8 cellular contexts compared by ENCODE assay signal in the genomic region with DNA sequence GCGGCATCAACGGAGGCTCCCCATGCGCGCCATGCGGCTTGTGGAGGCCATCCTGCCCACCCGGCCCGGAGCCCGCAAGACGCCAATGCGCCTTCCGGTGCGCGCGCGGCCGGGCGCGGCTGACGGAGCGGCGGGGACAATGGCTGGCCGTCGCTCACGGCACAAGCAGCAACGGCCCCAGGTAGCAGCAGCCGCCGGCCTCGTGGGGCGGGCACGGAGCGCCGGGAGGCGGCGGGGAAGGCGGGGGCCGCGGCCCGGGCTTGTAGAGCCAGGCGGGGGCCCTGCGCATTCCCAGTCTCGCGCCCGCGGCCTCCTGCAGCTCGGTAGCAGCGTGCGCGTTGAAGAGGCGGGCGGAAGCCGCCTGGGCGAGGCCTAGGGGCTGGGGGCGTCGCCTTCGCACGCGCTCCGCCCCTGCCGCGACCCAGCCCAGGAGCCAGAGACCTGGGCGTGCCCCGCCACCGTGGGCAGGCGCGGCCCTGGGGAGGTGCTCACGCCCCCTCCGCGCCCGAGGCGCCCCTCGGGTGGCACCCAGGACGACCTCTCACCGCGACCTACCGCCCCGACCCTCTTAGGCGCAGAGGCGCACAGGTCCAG.
DNase-seq lines count a peak whose midpoint lies in the region; ATAC-seq and TF ChIP-seq lines count a peak whose summit lies in the region.
"Not testable (repeated sequence)": the region's sequence is repeated elsewhere in the genome, so short reads cannot be mapped to it uniquely, and the experiment has no call there.

No MANE protein-coding gene starts in this region.

- TF ChIP-seq CTCF in DND-41 (IDR thresholded peaks at IDR 0.05; ENCODE audit: borderline replicate concordance, extremely low read depth, low read length, poor library complexity, severe bottlenecking); PC-3 (conservative IDR thresholded peaks at IDR 0.05; ENCODE audit: low read depth, low read length); body of pancreas (IDR thresholded peaks at IDR 0.05): not testable (repeated sequence)

- intact Hi-C loops in PC-3 (cut with micrococcal nuclease); body of pancreas (cut with DNase I): not testable (repeated sequence)

- not testable (repeated sequence) for H3K4me1 ChIP-seq in DND-41 (ENCODE audit: insufficient read depth, low read length); PC-3 (ENCODE audit: insufficient read depth, low read length); body of pancreas

- not testable (repeated sequence) for TF ChIP-seq POLR2A in body of pancreas (IDR thresholded peaks at IDR 0.05)

- not testable (repeated sequence) for H3K4me3 Mint-ChIP-seq in naive B cell

- H3K36me3 ChIP-seq in DND-41 (ENCODE audit: insufficient read depth, low read length); PC-3 (ENCODE audit: low read depth, low read length); body of pancreas (replicated peaks in 1 of 2; ENCODE audit: insufficient read depth in 1 of 2, low read depth in 2 of 2): not testable (repeated sequence)

- H3K9me2 ChIP-seq in PC-3 (replicated peaks; ENCODE audit: low read length): not testable (repeated sequence)

- DNase-seq in DND-41, PC-3, body of pancreas, naive B cell: not testable (repeated sequence)

- H3K4me1 Mint-ChIP-seq in naive B cell: not testable (repeated sequence)

- H2AFZ ChIP-seq in DND-41 (ENCODE audit: low read depth, low read length); PC-3 (ENCODE audit: low read length): not testable (repeated sequence)

- CTCF ChIA-PET in PC-3 (lab: Charles Lee): not testable (repeated sequence)

- H3K4me2 ChIP-seq in DND-41 (ENCODE audit: insufficient read depth, low read length); PC-3 (ENCODE audit: low read length): not testable (repeated sequence)

- H3K9me3 Mint-ChIP-seq in naive B cell: not testable (repeated sequence)

- not testable (repeated sequence) for H3K79me2 ChIP-seq in DND-41 (ENCODE audit: insufficient read depth, low read length); PC-3 (ENCODE audit: low read length)

- not testable (repeated sequence) for H3K36me3 Mint-ChIP-seq in naive B cell

- no CpG with 5 or more reads among the region's 78 CpGs for WGBS in body of pancreas, 2 donors

- ATAC-seq in DND-41 (ENCODE audit: insufficient read depth, low read depth) (peak; percentile 96), GM19043 (IDR thresholded peaks at IDR 0.05; ENCODE audit: low read depth, unreplicated experiment) (peak; percentile 89), GM21528 (IDR thresholded peaks at IDR 0.05; ENCODE audit: low FRiP score, unreplicated experiment) (peak; percentile 96), HG02852 (IDR thresholded peaks at IDR 0.05; ENCODE audit: unreplicated experiment) (peak; percentile 96), HG03159 (IDR thresholded peaks at IDR 0.05; ENCODE audit: unreplicated experiment) (peak; percentile 97), PC-3 (peak; percentile 97), body of pancreas (peak; percentile 92), naive B cell (ENCODE audit: low read depth in 2 of 2) (peak; percentile 96 to 98)

- not testable (repeated sequence) for H3K9ac ChIP-seq in DND-41 (ENCODE audit: low read depth, low read length); PC-3 (ENCODE audit: low read length)

- not testable (repeated sequence) for H3K27me3 Mint-ChIP-seq in naive B cell

- BruUV-seq in PC-3 (replicated peaks; lab: Mats Ljungman, UMichigan): not testable (repeated sequence)

- POLR2A ChIA-PET in PC-3 (lab: Charles Lee; ENCODE audit: unreplicated experiment): not testable (repeated sequence)

- not testable (repeated sequence) for H3K27me3 ChIP-seq in DND-41 (ENCODE audit: insufficient read depth, low read length, poor library complexity); PC-3 (ENCODE audit: low read length); body of pancreas

- H3K27ac Mint-ChIP-seq in naive B cell: not testable (repeated sequence)

- H3F3A ChIP-seq in PC-3 (ENCODE audit: low read length, unreplicated experiment): not testable (repeated sequence)

- not testable (repeated sequence) for H3K9me3 ChIP-seq in DND-41 (ENCODE audit: insufficient read depth, low read length, severe bottlenecking); PC-3 (ENCODE audit: low read length); body of pancreas

- H4K20me1 ChIP-seq in DND-41 (ENCODE audit: insufficient read depth, low read length); PC-3 (ENCODE audit: low read length): not testable (repeated sequence)

- H3K4me3 ChIP-seq in DND-41 (ENCODE audit: low read depth in 1 of 2, low read length in 2 of 2); PC-3 (ENCODE audit: low read length); body of pancreas: not testable (repeated sequence)

- H3K27ac ChIP-seq in DND-41 (ENCODE audit: low read length); PC-3 (ENCODE audit: low read length); body of pancreas: not testable (repeated sequence)
